Comparison of ENCODE assay signal across 8 cellular contexts in the genomic region with DNA sequence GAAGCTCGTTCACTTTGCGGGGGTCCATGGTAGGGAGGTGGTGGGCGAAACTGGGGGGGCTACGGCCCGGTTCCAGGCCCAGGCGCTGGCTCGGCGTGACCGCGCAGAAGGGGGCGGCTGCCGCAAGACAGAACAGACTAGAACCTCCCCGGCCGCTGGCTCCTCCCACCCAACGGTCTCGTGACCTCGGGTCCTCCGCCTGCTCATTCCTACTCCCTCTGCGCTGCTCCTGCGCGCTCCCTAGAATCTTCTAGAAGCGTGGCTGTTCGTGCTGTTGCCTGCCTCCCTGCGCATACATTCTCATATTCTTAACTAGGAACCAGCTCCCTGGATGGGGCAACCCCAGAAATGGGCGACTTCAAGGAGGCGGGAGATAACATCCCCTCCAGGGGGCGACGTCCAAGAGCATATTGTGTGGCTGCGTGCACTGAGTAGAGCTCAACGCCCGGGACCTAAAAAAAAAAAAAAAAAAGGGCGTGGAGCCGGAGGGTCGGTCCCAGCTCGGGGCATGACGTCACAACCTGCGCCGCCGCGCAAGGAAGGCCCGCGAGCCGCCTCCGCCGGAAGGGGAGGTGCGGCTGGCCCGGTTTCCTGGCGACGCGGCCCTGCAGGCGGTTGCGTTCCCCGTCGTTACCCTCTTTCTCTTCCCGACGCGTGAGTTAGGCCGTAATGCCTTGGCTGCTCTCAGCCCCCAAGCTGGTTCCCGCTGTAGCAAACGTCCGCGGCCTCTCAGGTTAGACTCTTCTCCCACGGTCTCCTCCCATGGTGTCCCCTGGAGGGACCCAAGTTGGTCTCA. TPM values are rescaled to one million over a fixed set of nuclear protein-coding genes. Genes with fewer than 3 reads are reported as not detected.
A peak's percentile ranks its signal among the peaks of the same experiment; 100 is the strongest.
DNase-seq lines count a peak whose midpoint lies in the region; ATAC-seq and TF ChIP-seq lines count a peak whose summit lies in the region.

A gene (minus strand): TSS at position 127 of the 796 bp plus-strand sequence. CDS start 99 bp downstream, at position 28.
A gene (plus strand): TSS at position 636 of the 796 bp plus-strand sequence. CDS start 34 bp downstream, at position 670.

- no peaks in the 10 kb centered on the region for H3K27me3 Mint-ChIP-seq in activated T-helper 17 cell treated with anti-CD3 and anti-CD28 coated beads, Interleukin-2, amount 50 U/mL, for 72 hours
- H3K27me3 Mint-ChIP-seq in naive thymus-derived CD4-positive, alpha-beta T cell: peaks cover 0 to 2% (median 0%) of the 10 kb centered on the region in 5 donors
- H3K27me3 Mint-ChIP-seq in stimulated activated naive B cell treated with anti-CD40 and anti-IgM and Interleukin-4, amounts not matched to agents 10 μg/mL and 1 μg/mL and 100 μg/mL, for 72 hours: no peaks in the 10 kb centered on the region

- H3K9ac ChIP-seq in fibroblast of lung (ENCODE audit: insufficient read depth, low read length): peak within 1 kb of the TSS; percentile 89

- POLR2A ChIA-PET in RWPE1 (lab: Yijun Ruan, JAX; ENCODE audit: low non-redundant PET): interaction anchor here (0.5 kb wide), 1 partner anchor 36 kb away, joined by 5 read pairs; no protein-coding TSS in a partner anchor
- POLR2A ChIA-PET in naive thymus-derived CD4-positive, alpha-beta T cell (lab: Charles Lee): interaction anchor here (0.6 to 2.0 kb wide), 16 partner anchors 11 to 812 kb away, joined by 3 to 9 read pairs (median 3); a partner anchor contains a TSS

- no peaks in the 10 kb centered on the region for H3K9me3 ChIP-seq in fibroblast of lung (ENCODE audit: control insufficient read depth, insufficient read depth, low read depth, low read length)
- H3K9me3 ChIP-seq in naive thymus-derived CD4-positive, alpha-beta T cell (ENCODE audit: control insufficient read depth in 2 of 3, low read length in 3 of 3): no peaks in the 10 kb centered on the region

- peak within 1 kb of the TSS; percentile 97 for H3K27ac ChIP-seq in RWPE1
- H3K27ac ChIP-seq in fibroblast of lung (ENCODE audit: insufficient read depth, low read length): peak within 1 kb of the TSS; percentile 93
- H3K27ac ChIP-seq in naive thymus-derived CD4-positive, alpha-beta T cell (ENCODE audit: low read depth, low read length): peak within 1 kb of the TSS; percentile 97

- H3K4me2 ChIP-seq in fibroblast of lung (ENCODE audit: extremely low read depth, insufficient read depth, low read length): peak within 1 kb of the TSS; percentile 90

- peak within 1 kb of the TSS; percentile 99 for H3K4me3 Mint-ChIP-seq in activated T-helper 17 cell treated with anti-CD3 and anti-CD28 coated beads, Interleukin-2, amount 50 U/mL, for 72 hours
- peak within 1 kb of the TSS; percentile 94 to 100 (median 98) for H3K4me3 Mint-ChIP-seq in naive thymus-derived CD4-positive, alpha-beta T cell
- H3K4me3 Mint-ChIP-seq in stimulated activated naive B cell treated with anti-CD40 and anti-IgM and Interleukin-4, amounts not matched to agents 10 μg/mL and 1 μg/mL and 100 μg/mL, for 72 hours: peak within 1 kb of the TSS; percentile 93 to 99

- intact Hi-C loops in naive thymus-derived CD4-positive, alpha-beta T cell (cut with micrococcal nuclease): loop anchor here (1.0 to 5.0 kb wide), 16 partner anchors 37 to 814 kb away; a partner anchor contains a TSS

- no peaks in the 10 kb centered on the region for H3K36me3 ChIP-seq in fibroblast of lung (ENCODE audit: control insufficient read depth, insufficient read depth, low read length)
- H3K36me3 ChIP-seq in naive thymus-derived CD4-positive, alpha-beta T cell (ENCODE audit: control insufficient read depth in 2 of 3, insufficient read depth in 3 of 3, low read length in 3 of 3): peaks cover 1 to 8% (median 4%) of the 10 kb centered on the region in 3 experiments

- H3K9me3 Mint-ChIP-seq in activated T-helper 17 cell treated with anti-CD3 and anti-CD28 coated beads, Interleukin-2, amount 50 U/mL, for 72 hours: no peaks in the 10 kb centered on the region
- peaks cover 0 to 2% (median 0%) of the 10 kb centered on the region in 11 donors for H3K9me3 Mint-ChIP-seq in naive thymus-derived CD4-positive, alpha-beta T cell
- H3K9me3 Mint-ChIP-seq in stimulated activated naive B cell treated with anti-CD40 and anti-IgM and Interleukin-4, amounts not matched to agents 10 μg/mL and 1 μg/mL and 100 μg/mL, for 72 hours: no peaks in the 10 kb centered on the region

- H3K4me1 ChIP-seq in fibroblast of lung (ENCODE audit: control insufficient read depth, extremely low read depth, insufficient read depth, low read length): peaks cover 3% of the 10 kb centered on the region
- H3K4me1 ChIP-seq in naive thymus-derived CD4-positive, alpha-beta T cell (ENCODE audit: control insufficient read depth in 2 of 2, insufficient read depth in 2 of 2, low read length in 2 of 2): peaks cover 24 to 39% of the 10 kb centered on the region in 2 donors

- peak within 1 kb of the TSS; percentile 100 for H3K27ac Mint-ChIP-seq in activated T-helper 17 cell treated with anti-CD3 and anti-CD28 coated beads, Interleukin-2, amount 50 U/mL, for 72 hours
- H3K27ac Mint-ChIP-seq in naive thymus-derived CD4-positive, alpha-beta T cell: peak within 1 kb of the TSS; percentile 98 to 100 (median 100)
- peak within 1 kb of the TSS; percentile 100 for H3K27ac Mint-ChIP-seq in stimulated activated naive B cell treated with anti-CD40 and anti-IgM and Interleukin-4, amounts not matched to agents 10 μg/mL and 1 μg/mL and 100 μg/mL, for 72 hours

- H4K20me1 ChIP-seq in fibroblast of lung (ENCODE audit: control insufficient read depth, extremely low read depth, insufficient read depth, low read length): no peaks in the 10 kb centered on the region

- peaks cover 83% of the 10 kb centered on the region for H3K79me2 ChIP-seq in fibroblast of lung (ENCODE audit: control insufficient read depth, insufficient read depth, low read length)

- TF ChIP-seq CTCF in LNCaP clone FGC (IDR thresholded peaks at IDR 0.05; ENCODE audit: control insufficient read depth, extremely low read depth, insufficient read depth): no peak
- TF ChIP-seq CTCF in RWPE1 (conservative IDR thresholded peaks at IDR 0.05; ENCODE audit: low read depth): no peak
- peak in 1 of 2 donors; percentile 23 for TF ChIP-seq CTCF in fibroblast of lung (conservative IDR thresholded peaks at IDR 0.05 in 1 of 2, IDR thresholded peaks at IDR 0.05 in 1 of 2; ENCODE audit: low read depth in 1 of 2, low read length in 2 of 2)

- peaks cover 64% of the 10 kb centered on the region for H3K36me3 Mint-ChIP-seq in activated T-helper 17 cell treated with anti-CD3 and anti-CD28 coated beads, Interleukin-2, amount 50 U/mL, for 72 hours (ENCODE audit: low read depth)
- H3K36me3 Mint-ChIP-seq in naive thymus-derived CD4-positive, alpha-beta T cell: peaks cover 0 to 7% (median 3%) of the 10 kb centered on the region in 5 donors
- H3K36me3 Mint-ChIP-seq in stimulated activated naive B cell treated with anti-CD40 and anti-IgM and Interleukin-4, amounts not matched to agents 10 μg/mL and 1 μg/mL and 100 μg/mL, for 72 hours: peaks cover 8 to 18% of the 10 kb centered on the region in 2 donors

- ATAC-seq in activated T-helper 17 cell treated with anti-CD3 and anti-CD28 coated beads, Interleukin-2, amount 50 U/mL, for 72 hours (replicated peaks): peak; percentile 96
- ATAC-seq in naive thymus-derived CD4-positive, alpha-beta T cell: peak; percentile 94
- peak; percentile 94 to 96 for ATAC-seq in stimulated activated naive B cell treated with anti-CD40 and anti-IgM and Interleukin-4, amounts not matched to agents 10 μg/mL and 1 μg/mL and 100 μg/mL, for 72 hours (replicated peaks)

- peak; percentile 98 for DNase-seq in ELF-1 (ENCODE audit: low read depth, low spot score)
- DNase-seq in GOT3 (lab: John Stamatoyannopoulos, UW): peak; percentile 97
- peak; percentile 86 for DNase-seq in LNCaP clone FGC (ENCODE audit: low read depth)
- DNase-seq in RWPE1 (ENCODE audit: low spot score): peak; percentile 78
- DNase-seq in fibroblast of lung (ENCODE audit: low read depth in 2 of 2): peak; percentile 94 to 96
- peak; percentile 96 to 98 (median 97) for DNase-seq in naive thymus-derived CD4-positive, alpha-beta T cell
- DNase-seq in stimulated activated naive B cell treated with anti-CD40 and anti-IgM and Interleukin-4, amounts not matched to agents 10 μg/mL and 1 μg/mL and 100 μg/mL, for 72 hours: peak; percentile 96

- CTCF ChIA-PET in RWPE1 (lab: Yijun Ruan, JAX): interaction anchor here (0.7 kb wide), 2 partner anchors 9 to 15 kb away, joined by 3 read pairs; no protein-coding TSS in a partner anchor
- CTCF ChIA-PET in naive thymus-derived CD4-positive, alpha-beta T cell (lab: Charles Lee): interaction anchor here (0.6 to 2.0 kb wide), 4 partner anchors 38 to 232 kb away, joined by 3 to 10 read pairs (median 4); a partner anchor contains a TSS

- peak within 1 kb of the TSS; percentile 71 for H2AFZ ChIP-seq in fibroblast of lung (ENCODE audit: low read length)

- H3K27me3 ChIP-seq in fibroblast of lung (ENCODE audit: control insufficient read depth, insufficient read depth, low read length): no peaks in the 10 kb centered on the region
- H3K27me3 ChIP-seq in naive thymus-derived CD4-positive, alpha-beta T cell (ENCODE audit: control insufficient read depth in 2 of 2, insufficient read depth in 2 of 2, low read length in 2 of 2): no peaks in the 10 kb centered on the region

- peaks cover 14% of the 10 kb centered on the region for H3K4me1 Mint-ChIP-seq in activated T-helper 17 cell treated with anti-CD3 and anti-CD28 coated beads, Interleukin-2, amount 50 U/mL, for 72 hours
- peaks cover 25 to 72% (median 64%) of the 10 kb centered on the region in 7 donors for H3K4me1 Mint-ChIP-seq in naive thymus-derived CD4-positive, alpha-beta T cell
- H3K4me1 Mint-ChIP-seq in stimulated activated naive B cell treated with anti-CD40 and anti-IgM and Interleukin-4, amounts not matched to agents 10 μg/mL and 1 μg/mL and 100 μg/mL, for 72 hours: peaks cover 14 to 44% of the 10 kb centered on the region in 2 donors

- H3K4me3 ChIP-seq in LNCaP clone FGC (ENCODE audit: low read depth, low read length) (peak within 1 kb of the TSS; percentile 98), fibroblast of lung (replicated peaks in 1 of 4; ENCODE audit: control extremely low read depth in 1 of 4, insufficient read depth in 1 of 4, low read depth in 3 of 4, low read length in 4 of 4) (peak within 1 kb of the TSS; percentile 59 to 99 (median 86))
- H3K4me3 ChIP-seq in naive thymus-derived CD4-positive, alpha-beta T cell (ENCODE audit: low read length): peak within 1 kb of the TSS; percentile 83

RNA-seq across cellular contexts. Expression of the first gene that starts in this region (rescaled TPM):
- 100 to 1,000 TPM; 224 to 229 TPM for total RNA-seq in activated T-helper 17 cell treated with anti-CD3 and anti-CD28 coated beads, Interleukin-2, amount 50 U/mL, for 72 hours
- total RNA-seq in fibroblast of lung: 239 and 293 TPM in 2 replicates
- 199 and 266 TPM in 2 replicates for polyA plus RNA-seq in fibroblast of lung
- 274 and 323 TPM in 2 replicates for polyA plus RNA-seq in fibroblast of lung (2012)
- polyA minus RNA-seq in fibroblast of lung (ENCODE audit: low replicate concordance): 21.7 and 70.2 TPM in 2 replicates
- 100 to 1,000 TPM; 126 to 247 (median 185) TPM for total RNA-seq in naive thymus-derived CD4-positive, alpha-beta T cell
- 100 to 1,000 TPM; 222 to 305 TPM for polyA plus RNA-seq in naive thymus-derived CD4-positive, alpha-beta T cell

RNA-seq across cellular contexts. Expression of the second gene that starts in this region (rescaled TPM):
- 10 to 100 TPM; 11.9 to 15.7 TPM for total RNA-seq in activated T-helper 17 cell treated with anti-CD3 and anti-CD28 coated beads, Interleukin-2, amount 50 U/mL, for 72 hours
- 7.7 and 9.1 TPM in 2 replicates for total RNA-seq in fibroblast of lung
- 15.2 and 16.2 TPM in 2 replicates for polyA plus RNA-seq in fibroblast of lung
- 7.4 and 9.2 TPM in 2 replicates for polyA plus RNA-seq in fibroblast of lung (2012)
- polyA minus RNA-seq in fibroblast of lung (ENCODE audit: low replicate concordance): 16.1 and 49.3 TPM in 2 replicates
- total RNA-seq in naive thymus-derived CD4-positive, alpha-beta T cell: 10 to 100 TPM; 14.4 to 21.8 (median 19.0) TPM
- polyA plus RNA-seq in naive thymus-derived CD4-positive, alpha-beta T cell: 10 to 100 TPM; 16.2 to 17.8 TPM

Comparison
In these comparisons a context has a peak if more than half of its experiments do, and no peak if none do; other contexts are left out.
1. Peak in every context shown above with its lines: DNase-seq, ATAC-seq, H3K4me3 ChIP-seq and H3K27ac ChIP-seq.